In the genomic region with DNA sequence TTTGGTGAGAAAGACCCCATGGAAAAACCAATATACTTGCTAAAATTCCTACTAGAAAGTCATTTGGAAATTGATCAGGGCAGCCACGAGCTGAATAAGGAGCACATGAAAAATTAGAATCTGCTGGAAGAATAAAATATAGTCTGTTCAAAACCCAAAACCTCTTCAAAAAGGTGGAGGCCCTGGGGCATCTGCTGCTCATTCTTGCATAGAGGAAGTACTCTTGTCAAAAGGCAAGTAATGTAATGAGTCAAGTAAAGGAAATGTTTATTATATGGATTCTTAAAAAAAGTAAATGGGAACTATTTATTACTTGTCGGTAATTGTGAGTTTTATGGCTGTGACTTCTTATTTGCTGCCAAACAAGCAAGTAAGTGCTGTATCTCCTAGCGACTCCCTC, we compare ENCODE assay signal across 20 cellular contexts.
"Had no signal": no experiment of that assay in that cellular context is flagged by ENCODE, and none has a peak within 500 bp of the region (broad histone marks: within the 10 kb centered on the region; RNA-seq: fewer than 3 reads in every experiment).

No MANE protein-coding gene starts in this region.

- DNase-seq: IMR-90, Karpas-422, KG1, MG63, NCI-H1092, NCI-H1436, NCI-H187, NCI-H2029, NCI-H2081 treated with DMSO at 0.1 percent for 48 hours, NCI-H2171, NCI-H226, NCI-H446, NCI-H510A, NCI-H524 treated with DMSO at 0.1 percent for 48 hours, NCI-H69, NCI-H774, Right ventricle myocardium superior, RPMI8226, SIG-M5 had no signal

- ATAC-seq: HepG2 had no signal
